Comparison of ENCODE assay signal across 16 cellular contexts in the genomic region with DNA sequence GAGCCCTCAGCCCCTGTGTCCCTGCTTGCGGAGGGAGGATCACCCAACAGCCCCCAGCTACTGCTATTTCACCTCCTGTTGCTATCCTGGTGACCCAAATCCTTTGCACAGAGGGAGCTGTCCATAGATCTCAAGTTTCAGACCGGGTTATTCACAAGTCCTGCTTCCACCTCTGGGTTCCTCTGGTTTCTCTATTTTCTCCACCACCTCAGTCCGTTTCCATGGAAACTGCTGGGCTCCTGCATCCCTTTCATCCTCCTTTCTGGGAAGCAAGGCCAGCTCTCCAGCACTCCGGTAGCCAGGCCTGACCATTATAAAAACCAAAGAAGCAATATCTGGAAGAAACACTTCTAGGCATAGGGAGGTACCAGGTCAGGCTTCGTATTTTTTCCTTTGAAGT. TPM values are rescaled to one million over a fixed set of nuclear protein-coding genes. Genes with fewer than 3 reads are reported as not detected.
DNase-seq lines count a peak whose midpoint lies in the region; TF ChIP-seq lines count a peak whose summit lies in the region.
"Had no signal": no experiment of that assay in that cellular context is flagged by ENCODE, and none has a peak within 500 bp of the region (broad histone marks: within the 10 kb centered on the region; RNA-seq: fewer than 3 reads in every experiment).

No MANE protein-coding gene starts in this region.

- H3K4me1 Mint-ChIP-seq in osteocyte (ENCODE audit: unreplicated experiment), result no peaks in the 10 kb centered on the region

- H3K4me3 ChIP-seq in foreskin fibroblast (ENCODE audit: low read depth in 1 of 2, low read length in 2 of 2), result no peak overlapping the region
- H3K4me3 ChIP-seq: BLaER1, Peyer's patch had no signal

- no peaks in the 10 kb centered on the region for H3K36me3 Mint-ChIP-seq in osteocyte (ENCODE audit: unreplicated experiment)
- H3K36me3 Mint-ChIP-seq: CD8-positive, alpha-beta memory T cell had no signal

- peak; percentile 31 for DNase-seq in NCI-H2227 (lab: John Stamatoyannopoulos, UW; ENCODE audit: unreplicated experiment)
- no peak for DNase-seq in NCI-H2227 treated with DMSO at 0.1 percent for 48 hours (lab: John Stamatoyannopoulos, UW)
- peak; percentile 2 for DNase-seq in NCI-H69 (lab: John Stamatoyannopoulos, UW)
- peak; percentile 43 for DNase-seq in islet precursor cell
- peak; percentile 48 for DNase-seq in osteocyte (ENCODE audit: extremely low spot score, unreplicated experiment)
- DNase-seq in foreskin fibroblast, result no peak
- no peak for DNase-seq in NCI-H2196 (lab: John Stamatoyannopoulos, UW; ENCODE audit: unreplicated experiment)
- DNase-seq: CD8-positive, alpha-beta memory T cell; GOT3; KG1; NCI-H1436; NCI-H2029 treated with DMSO at 0.1 percent for 48 hours; NCI-H345; NCI-H774; Peyer's patch had no signal

- H3K4me3 Mint-ChIP-seq in osteocyte (ENCODE audit: unreplicated experiment), result no peak overlapping the region
- H3K4me3 Mint-ChIP-seq: CD8-positive, alpha-beta memory T cell had no signal

- no peak overlapping the region for H3K27ac Mint-ChIP-seq in osteocyte (ENCODE audit: unreplicated experiment)
- H3K27ac Mint-ChIP-seq: CD8-positive, alpha-beta memory T cell had no signal

- TF ChIP-seq CTCF in osteocyte (IDR thresholded peaks at IDR 0.05), result no peak
- no peak for TF ChIP-seq CTCF in foreskin fibroblast (IDR thresholded peaks at IDR 0.05; ENCODE audit: low read depth, low read length)

- no peaks in the 10 kb centered on the region for H3K9me3 Mint-ChIP-seq in osteocyte (ENCODE audit: unreplicated experiment)
- H3K9me3 Mint-ChIP-seq: CD8-positive, alpha-beta memory T cell had no signal

- peaks cover 3% of the 10 kb centered on the region for H3K27me3 Mint-ChIP-seq in osteocyte (ENCODE audit: unreplicated experiment)

RNA-seq across cellular contexts. Expression of a gene that starts 4.8 kb away (rescaled TPM):
- total RNA-seq in osteocyte, result not detected in 2 replicates
- total RNA-seq: CD8-positive, alpha-beta memory T cell had no signal

Comparison
In these comparisons a context has a peak if more than half of its experiments do, and no peak if none do; other contexts are left out.
1. DNase-seq: peak in NCI-H2227 (single experiment), NCI-H69 (single experiment), islet precursor cell (single experiment) and osteocyte (single experiment); none in NCI-H2227 treated with DMSO at 0.1 percent for 48 hours (single experiment), foreskin fibroblast (0 of 2) and NCI-H2196 (single experiment).